ENCODE assay signal across 1 cellular context in genomic region chr5:142671801-142672200, GRCh38.
TF ChIP-seq lines count a peak whose summit lies in the region.

No MANE protein-coding gene starts in this region.

TF ChIP-seq in HCT116, 20 proteins besides CTCF, POLR2A, EP300 and RAD21 (continued from another document):
- TF ChIP-seq REST (IDR thresholded peaks at IDR 0.05; ENCODE audit: low read depth) = no peak
- no peak for TF ChIP-seq ZFX (IDR thresholded peaks at IDR 0.05)
- no peak for TF ChIP-seq MAX (IDR thresholded peaks at IDR 0.05)
- TF ChIP-seq ZBTB33 (IDR thresholded peaks at IDR 0.05; ENCODE audit: extremely low read depth, insufficient replicate concordance, low read length) = no peak
TF ChIP-seq in HCT116: peak in this region for 4.
